1 cellular context compared by ENCODE assay signal in genomic region chr3:53072653-53073552, GRCh38.
TF ChIP-seq lines count a peak whose summit lies in the region.

No MANE protein-coding gene starts in this region.

TF ChIP-seq in K562, 482 proteins besides CTCF, POLR2A, EP300 and RAD21 (continued from another document and continues in another):
- TF ChIP-seq GMEB1 (CRISPR knock-in tag; IDR thresholded peaks at IDR 0.05) (no peak), TFAP4 (CRISPR knock-in tag; IDR thresholded peaks at IDR 0.05; ENCODE audit: borderline replicate concordance) (peak; percentile 28; the same call in 1 of the 2 replicates), RERE (CRISPR knock-in tag; IDR thresholded peaks at IDR 0.05; ENCODE audit: borderline replicate concordance) (no peak), ZNF609 (CRISPR knock-in tag; IDR thresholded peaks at IDR 0.05; ENCODE audit: borderline replicate concordance) (no peak), ZNF197 (CRISPR knock-in tag; IDR thresholded peaks at IDR 0.05; ENCODE audit: low read depth) (no peak), ZNF445 (CRISPR knock-in tag; IDR thresholded peaks at IDR 0.05; ENCODE audit: low read depth) (no peak), CAMTA2 (CRISPR knock-in tag; conservative IDR thresholded peaks at IDR 0.05) (no peak), ARNT (IDR thresholded peaks at IDR 0.05) (no peak), THRAP3 (IDR thresholded peaks at IDR 0.05; ENCODE audit: borderline replicate concordance) (no peak), MAX (CRISPR knock-in tag; IDR thresholded peaks at IDR 0.05) (peak; percentile 39; the same call in 1 of the 2 replicates), FIP1L1 (IDR thresholded peaks at IDR 0.05; ENCODE audit: low read depth, low read length, poor library complexity, severe bottlenecking) (no peak), ZBTB11 (CRISPR knock-in tag; IDR thresholded peaks at IDR 0.05) (peak in 1 of 3 experiments; percentile 64; a peak in 2 of 6 replicates), PRDM10 (IDR thresholded peaks at IDR 0.05; ENCODE audit: partially characterized antibody) (peak; percentile 74), E2F3 (CRISPR knock-in tag; IDR thresholded peaks at IDR 0.05) (no peak), ZNF551 (CRISPR knock-in tag; IDR thresholded peaks at IDR 0.05) (no peak), ZFP1 (CRISPR knock-in tag; IDR thresholded peaks at IDR 0.05) (no peak), ZNF239 (CRISPR knock-in tag; IDR thresholded peaks at IDR 0.05) (no peak), ETV1 (tag; conservative IDR thresholded peaks at IDR 0.05; ENCODE audit: low read depth) (0 out of 2 replicates have a peak, but pooled peaks have one; percentile 10), ZNF778 (CRISPR knock-in tag; IDR thresholded peaks at IDR 0.05) (no peak), DDX20 (tag; IDR thresholded peaks at IDR 0.05; ENCODE audit: low read depth) (no peak), ZNF507 (tag; conservative IDR thresholded peaks at IDR 0.05) (no peak), ZBTB43 (CRISPR knock-in tag; IDR thresholded peaks at IDR 0.05) (no peak), CHD1 (IDR thresholded peaks at IDR 0.05; ENCODE audit: low read length) (no peak), ZNF592 (IDR thresholded peaks at IDR 0.05) (no peak)
